ENCODE assay signal across 24 cellular contexts in the genomic region with DNA sequence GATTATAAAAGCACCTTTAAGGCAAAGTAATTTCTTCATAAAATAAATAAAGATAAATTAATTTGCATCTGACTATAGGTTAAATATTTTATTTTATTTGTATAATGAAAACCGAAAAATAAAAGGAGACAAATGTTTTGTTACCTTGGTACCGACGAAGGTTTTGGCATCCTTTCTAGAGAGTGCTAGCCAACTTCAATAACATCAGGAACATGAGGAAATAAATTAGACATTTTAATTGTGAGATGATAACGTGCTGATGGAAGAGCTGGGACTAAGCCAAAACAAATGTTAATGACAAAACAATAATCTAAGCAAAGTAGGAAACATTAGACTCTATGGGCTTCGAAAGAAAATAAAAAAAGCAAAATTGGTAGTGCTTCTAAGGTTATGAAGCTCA.
"Had no signal": no experiment of that assay in that cellular context is flagged by ENCODE, and none has a peak within 500 bp of the region (broad histone marks: within the 10 kb centered on the region; RNA-seq: fewer than 3 reads in every experiment).

No MANE protein-coding gene starts in this region.

- H3K9me3 ChIP-seq: colonic mucosa, thyroid gland had no signal

- H3K27me3 ChIP-seq: breast epithelium, colonic mucosa, esophagus squamous epithelium, thyroid gland had no signal

- H3K4me3 ChIP-seq: breast epithelium, colonic mucosa, dorsolateral prefrontal cortex, esophagus squamous epithelium, gastroesophageal sphincter, thyroid gland had no signal

- H3K36me3 ChIP-seq: breast epithelium, colonic mucosa, esophagus squamous epithelium, gastroesophageal sphincter, thyroid gland had no signal

- H3K27ac ChIP-seq: breast epithelium, colonic mucosa, dorsolateral prefrontal cortex, esophagus squamous epithelium, gastroesophageal sphincter, thyroid gland had no signal

- ATAC-seq: activated CD4-positive, alpha-beta T cell treated with anti-CD3 and anti-CD28 coated beads for 36 hours; effector memory CD8-positive, alpha-beta T cell; gastroesophageal sphincter; natural killer cell treated with Interleukin-12 subunit alpha and Interleukin-12 subunit beta and Interleukin-15 and Interleukin-18, amount 100 ng/mL, for 72 hours; right cardiac atrium; stimulated activated naive CD8-positive, alpha-beta T cell treated with anti-CD3 and anti-CD28 coated beads, Interleukin-15, Interleukin-2, amounts not matched to agents 100 U/mL and 50 U/mL, for 24 hours had no signal

- DNase-seq: activated B cell treated with CpG ODN at 0.5 μM for 24 hours; activated CD4-positive, alpha-beta T cell treated with anti-CD3 and anti-CD28 coated beads for 36 hours; activated CD4-positive, alpha-beta T cell treated with anti-CD3 and anti-CD28 coated beads, Interleukin-2, amount 50 U/mL, for 4 hours; activated CD8-positive, alpha-beta memory T cell treated with anti-CD3 and anti-CD28 coated beads for 24 hours; activated CD8-positive, alpha-beta memory T cell treated with anti-CD3 and anti-CD28 coated beads, Interleukin-2, amount 50 U/mL, for 4 hours; activated naive CD4-positive, alpha-beta T cell treated with Interleukin-2 at 50 U/mL for 16 hours; activated naive CD8-positive, alpha-beta T cell treated with anti-CD3 and anti-CD28 coated beads, Interleukin-2, amount 10 ng/mL, durations not matched to agents 7 days and 5 days; activated T-cell treated with anti-CD3 and anti-CD28 coated beads, Interleukin-2, amount 50 U/mL, for 24 hours; amniotic stem cell; colonic mucosa; dorsolateral prefrontal cortex; effector memory CD8-positive, alpha-beta T cell; esophagus squamous epithelium; head of caudate nucleus; hypothalamus; right cardiac atrium; stimulated activated CD4-positive, alpha-beta T cell treated with anti-CD3 and anti-CD28 coated beads, Interleukin-12 subunit alpha, Interleukin-12 subunit beta, amount 100 ng/mL, for 4 hours; stimulated activated CD4-positive, alpha-beta T cell treated with anti-CD3 and anti-CD28 coated beads, Interleukin-4, amount 100 ng/mL, for 4 hours; stimulated activated naive CD8-positive, alpha-beta T cell treated with anti-CD3 and anti-CD28 coated beads, Interleukin-15, Interleukin-2, amounts not matched to agents 100 U/mL and 50 U/mL, for 24 hours; T1000; thyroid gland had no signal

- H3K4me1 ChIP-seq: breast epithelium, colonic mucosa, esophagus squamous epithelium, thyroid gland had no signal
